In the genomic region with DNA sequence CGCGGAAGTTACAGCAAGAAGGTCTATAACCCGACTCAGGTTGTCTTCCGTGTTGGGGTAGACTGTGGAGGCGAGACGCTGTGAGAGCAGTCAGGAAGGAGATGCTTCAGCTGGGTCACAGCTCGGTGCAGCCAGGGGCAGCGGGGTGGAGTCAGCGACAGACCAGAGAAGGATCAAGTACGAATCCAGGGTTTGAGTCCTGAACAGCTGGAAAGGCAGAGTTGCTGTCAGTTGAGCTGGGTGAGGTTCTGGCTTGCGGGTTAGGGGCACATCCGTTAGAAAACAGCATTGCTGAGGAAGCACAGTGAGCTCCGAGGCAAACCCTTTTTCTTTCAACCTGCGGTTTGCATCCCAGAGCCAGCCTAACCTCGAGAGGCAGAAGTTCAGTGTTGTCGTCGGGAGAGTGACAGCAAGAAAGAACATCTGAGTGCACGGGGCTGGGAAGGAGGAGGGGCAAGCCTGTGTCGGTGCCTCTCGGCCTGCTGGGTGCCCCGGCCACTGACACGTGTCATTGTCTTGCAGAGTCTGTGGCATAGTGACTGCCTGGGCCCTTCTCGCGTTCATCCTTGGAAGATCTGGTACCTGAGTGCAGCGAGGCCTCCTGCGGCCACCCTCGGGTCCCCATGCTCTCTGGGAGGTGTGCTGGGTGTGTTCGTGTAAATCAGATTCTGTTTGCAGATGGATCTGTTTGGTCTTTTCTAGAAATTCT, we compare ENCODE assay signal across 8 cellular contexts. TPM values are rescaled to one million over a fixed set of nuclear protein-coding genes. Genes with fewer than 3 reads are reported as not detected.
DNase-seq lines count a peak whose midpoint lies in the region; ATAC-seq, FAIRE-seq and TF ChIP-seq lines count a peak whose summit lies in the region.

No MANE protein-coding gene starts in this region.

- CTCF ChIA-PET in HepG2 (lab: Yijun Ruan, JAX; ENCODE audit: low intra/inter-chr PET ratio, low total read pairs): no interaction called here

- peak overlapping the region; percentile 79 for H3K4me2 ChIP-seq in HepG2 (ENCODE audit: low read depth, low read length)

- H3K27me3 ChIP-seq in WERI-Rb-1 (ENCODE audit: insufficient read depth, low read depth, severe bottlenecking) (no peaks in the 10 kb centered on the region), HepG2 (ENCODE audit: control insufficient read depth in 1 of 2, insufficient read depth in 2 of 2, low read length in 2 of 2) (peaks cover 16 to 73% of the 10 kb centered on the region in 2 experiments)

- H3K9me3 Mint-ChIP-seq in CD14-positive monocyte: peaks cover 0 to 5% (median 2%) of the 10 kb centered on the region in 7 donors

- no peak for TF ChIP-seq POLR2A in HepG2 (IDR thresholded peaks at IDR 0.05; ENCODE audit: insufficient read depth in 1 of 2, low read depth in 2 of 2, low read length in 2 of 2)

- no peak for TF ChIP-seq RAD21 in HepG2 (CRISPR knock-in tag; IDR thresholded peaks at IDR 0.05)

- H3K27ac ChIP-seq in WERI-Rb-1: no peak overlapping the region
- H3K27ac ChIP-seq in HepG2 (ENCODE audit: extremely low read length, insufficient read depth, low read length): no peak overlapping the region

- DNase-seq in CD14-positive monocyte (ENCODE audit: low spot score) (no peak), WERI-Rb-1 (peak; percentile 19), HepG2 (ENCODE audit: low spot score) (no peak), cerebellum (ENCODE audit: low spot score) (no peak), cerebellar cortex (ENCODE audit: low spot score) (no peak), HT-29 (ENCODE audit: low spot score) (no peak)

- no peak overlapping the region for H3K4me3 ChIP-seq in WERI-Rb-1 (ENCODE audit: low read depth, low read length)
- H3K4me3 ChIP-seq in HepG2 (replicated peaks in 1 of 3; ENCODE audit: insufficient read depth in 1 of 3, low read depth in 2 of 3, low read length in 3 of 3): peak overlapping the region in 2 of 3 experiments; percentile 17 to 65; a peak in 3 of 6 replicates

- peaks cover 26% of the 10 kb centered on the region for H3K4me1 ChIP-seq in HepG2 (ENCODE audit: insufficient read depth, low read length)

- no peak for TF ChIP-seq CTCF in CD14-positive monocyte (IDR thresholded peaks at IDR 0.05)
- no peak for TF ChIP-seq CTCF in WERI-Rb-1 (IDR thresholded peaks at IDR 0.05; ENCODE audit: low read depth, low read length)
- 0 out of 2 replicates have a peak, but pooled peaks have one; percentile 2 for TF ChIP-seq CTCF in HepG2 (CRISPR knock-in tag; IDR thresholded peaks at IDR 0.05)

- H3K79me2 ChIP-seq in HepG2 (ENCODE audit: insufficient read depth, low read length): no peaks in the 10 kb centered on the region

- H3K4me3 Mint-ChIP-seq in CD14-positive monocyte: peak overlapping the region; percentile 66 to 86

- peak; percentile 56 for ATAC-seq in HG02678 (IDR thresholded peaks at IDR 0.05; ENCODE audit: unreplicated experiment)
- peak; percentile 66 for ATAC-seq in HepG2
- no peak for ATAC-seq in HG03571 (IDR thresholded peaks at IDR 0.05; ENCODE audit: unreplicated experiment)

- peaks cover 6 to 11% (median 9%) of the 10 kb centered on the region in 3 donors for H3K27me3 Mint-ChIP-seq in CD14-positive monocyte (ENCODE audit: low read depth in 3 of 3)

- H4K20me1 ChIP-seq in HepG2 (ENCODE audit: insufficient read depth, low read length): no peaks in the 10 kb centered on the region

- no peak overlapping the region for H2AFZ ChIP-seq in HepG2 (ENCODE audit: low read length)

- no peak overlapping the region for H3K9ac ChIP-seq in HepG2 (ENCODE audit: insufficient read depth, low read depth, low read length)

- peak; percentile 8 for FAIRE-seq in HepG2 (lab: Jason Lieb, UNC)

- peaks cover 24% of the 10 kb centered on the region for H3K4me1 Mint-ChIP-seq in CD14-positive monocyte

- no peaks in the 10 kb centered on the region for H3K9me3 ChIP-seq in WERI-Rb-1 (ENCODE audit: severe bottlenecking)
- no peaks in the 10 kb centered on the region for H3K9me3 ChIP-seq in HepG2 (ENCODE audit: low read length)

- H3K27ac Mint-ChIP-seq in CD14-positive monocyte: peak overlapping the region in 6 of 7 donors; percentile 14 to 80 (median 55)

- no peaks in the 10 kb centered on the region for H3K36me3 ChIP-seq in WERI-Rb-1
- H3K36me3 ChIP-seq in HepG2 (replicated peaks in 1 of 2; ENCODE audit: control insufficient read depth in 1 of 2, insufficient read depth in 2 of 2, low read length in 2 of 2): no peaks in the 10 kb centered on the region

- 6% methylated on average over 28 of the region's 28 CpGs for WGBS in HepG2 (ENCODE audit: low lambda C conversion rate)

- H3K36me3 Mint-ChIP-seq in CD14-positive monocyte: no peaks in the 10 kb centered on the region

- no peak for TF ChIP-seq EP300 in HepG2 (IDR thresholded peaks at IDR 0.05; ENCODE audit: low read depth in 2 of 2, low read length in 2 of 2)
- no peak for TF ChIP-seq EP300 in HepG2 (CRISPR knock-in tag; IDR thresholded peaks at IDR 0.05; ENCODE audit: borderline replicate concordance)

- in situ Hi-C loops in HepG2 (cut with HindIII; ENCODE audit: extremely low pct_ligation_motif_present, low pct_unique_long_range_greater_than_20kb): no loop called here

- POLR2A ChIA-PET in HepG2 (lab: Yijun Ruan, JAX): interaction anchor here (0.7 to 1.3 kb wide), 2 partner anchors 30 to 57 kb away, joined by 3 to 5 read pairs; a partner anchor contains a TSS

- no TSS peak for BruUV-seq in HepG2 (replicated peaks; lab: Mats Ljungman, UMichigan)

- intact Hi-C loops in CD14-positive monocyte (cut with micrococcal nuclease): no loop called here
- intact Hi-C loops in HepG2 (cut with micrococcal nuclease; ENCODE audit: unreplicated experiment): no loop called here

RNA-seq across cellular contexts. Expression of a gene that starts 20.0 kb away (rescaled TPM):
- not detected for polyA plus RNA-seq in CD14-positive monocyte
- total RNA-seq in HepG2 (2016; rRNA removed; fragmentation: Illumina TruSeq; extraction: Trizol): not detected in 2 replicates
- not detected in 2 replicates for total RNA-seq in HepG2 (2016; cell fraction: cytosol; rRNA removed; fragmentation: Illumina TruSeq; extraction: Trizol; ENCODE audit: low read depth)
- not detected in 2 replicates for total RNA-seq in HepG2 (2016; cell fraction: insoluble cytoplasmic fraction; rRNA removed; fragmentation: Illumina TruSeq; extraction: Trizol)
- not detected in 2 replicates for total RNA-seq in HepG2 (2016; cell fraction: membrane; rRNA removed; fragmentation: Illumina TruSeq; extraction: Trizol)
- total RNA-seq in HepG2 (2016; cell fraction: nucleus; rRNA removed; fragmentation: Illumina TruSeq; extraction: Trizol): not detected in 2 replicates
- polyA plus RNA-seq in HepG2 (2011; rRNA removed): 0.04 TPM in 1 of 2 replicates, not detected in the other
- not detected in 2 replicates for polyA plus RNA-seq in HepG2 (2011; cell fraction: cytosol; rRNA removed)
- 0.07 TPM in 1 of 2 replicates, not detected in the other for polyA plus RNA-seq in HepG2 (2011; cell fraction: nucleus; rRNA removed)
- not detected in 2 replicates for polyA plus RNA-seq in HepG2 (2012)
- polyA plus RNA-seq in HepG2 (2016; cell fraction: cytosol; fragmentation: Illumina TruSeq; extraction: Trizol; ENCODE audit: low read depth): 0.07 TPM in 1 of 2 replicates, not detected in the other
- polyA plus RNA-seq in HepG2 (2016; cell fraction: insoluble cytoplasmic fraction; fragmentation: Illumina TruSeq; extraction: Trizol; ENCODE audit: low read depth): not detected in 2 replicates
- not detected in 2 replicates for polyA plus RNA-seq in HepG2 (2016; cell fraction: membrane; fragmentation: Illumina TruSeq; extraction: Trizol; ENCODE audit: low read depth)
- not detected in 2 replicates for polyA plus RNA-seq in HepG2 (2016; cell fraction: nucleus; fragmentation: Illumina TruSeq; extraction: Trizol; ENCODE audit: insufficient read depth, low read depth)
- polyA minus RNA-seq in HepG2 (2011; rRNA and poly(A)+ RNA removed; ENCODE audit: low replicate concordance): not detected in 2 replicates
- not detected in 2 replicates for polyA minus RNA-seq in HepG2 (2011; cell fraction: cytosol; rRNA and poly(A)+ RNA removed)
- polyA minus RNA-seq in HepG2 (2011; cell fraction: nucleus; rRNA and poly(A)+ RNA removed): not detected in 2 replicates
- not detected for total RNA-seq in cerebellum
- total RNA-seq in HT-29 (2014; rRNA removed; shearing (Covaris generic)): not detected in 2 replicates

RNA-seq across cellular contexts. Expression of a gene that starts 29.8 kb away (rescaled TPM):
- polyA plus RNA-seq in CD14-positive monocyte (10 to 100 TPM; 74.1 to 88.2 TPM), HepG2 (2011; rRNA removed) (74.2 and 85.6 TPM in 2 replicates)
- total RNA-seq in HepG2 (2016; rRNA removed; fragmentation: Illumina TruSeq; extraction: Trizol) (176 and 241 TPM in 2 replicates), cerebellum (30.2 TPM)
- total RNA-seq in HepG2 (2016; cell fraction: cytosol; rRNA removed; fragmentation: Illumina TruSeq; extraction: Trizol; ENCODE audit: low read depth): 87.3 and 95.0 TPM in 2 replicates
- 183 and 249 TPM in 2 replicates for total RNA-seq in HepG2 (2016; cell fraction: insoluble cytoplasmic fraction; rRNA removed; fragmentation: Illumina TruSeq; extraction: Trizol)
- 132 TPM in 2 replicates for total RNA-seq in HepG2 (2016; cell fraction: membrane; rRNA removed; fragmentation: Illumina TruSeq; extraction: Trizol)
- 62.7 and 70.4 TPM in 2 replicates for total RNA-seq in HepG2 (2016; cell fraction: nucleus; rRNA removed; fragmentation: Illumina TruSeq; extraction: Trizol)
- 65.6 and 79.0 TPM in 2 replicates for polyA plus RNA-seq in HepG2 (2011; cell fraction: cytosol; rRNA removed)
- polyA plus RNA-seq in HepG2 (2011; cell fraction: nucleus; rRNA removed): 20.8 and 28.8 TPM in 2 replicates
- polyA plus RNA-seq in HepG2 (2012): 63.5 and 72.2 TPM in 2 replicates
- 85.1 and 96.0 TPM in 2 replicates for polyA plus RNA-seq in HepG2 (2016; cell fraction: cytosol; fragmentation: Illumina TruSeq; extraction: Trizol; ENCODE audit: low read depth)
- polyA plus RNA-seq in HepG2 (2016; cell fraction: insoluble cytoplasmic fraction; fragmentation: Illumina TruSeq; extraction: Trizol; ENCODE audit: low read depth): 291 and 300 TPM in 2 replicates
- 120 and 134 TPM in 2 replicates for polyA plus RNA-seq in HepG2 (2016; cell fraction: membrane; fragmentation: Illumina TruSeq; extraction: Trizol; ENCODE audit: low read depth)
- 124 and 125 TPM in 2 replicates for polyA plus RNA-seq in HepG2 (2016; cell fraction: nucleus; fragmentation: Illumina TruSeq; extraction: Trizol; ENCODE audit: insufficient read depth, low read depth)
- polyA minus RNA-seq in HepG2 (2011; rRNA and poly(A)+ RNA removed; ENCODE audit: low replicate concordance): 34.2 and 40.9 TPM in 2 replicates
- polyA minus RNA-seq in HepG2 (2011; cell fraction: cytosol; rRNA and poly(A)+ RNA removed): 21.3 and 22.0 TPM in 2 replicates
- 17.4 and 18.3 TPM in 2 replicates for polyA minus RNA-seq in HepG2 (2011; cell fraction: nucleus; rRNA and poly(A)+ RNA removed)
- total RNA-seq in HT-29 (2014; rRNA removed; shearing (Covaris generic)): 98.4 and 101 TPM in 2 replicates

RNA-seq across cellular contexts. Expression of a gene that starts 30.7 kb away (rescaled TPM):
- polyA plus RNA-seq in CD14-positive monocyte (10 to 100 TPM; 44.5 to 69.3 TPM), HepG2 (2011; rRNA removed) (102 and 116 TPM in 2 replicates)
- total RNA-seq in HepG2 (2016; rRNA removed; fragmentation: Illumina TruSeq; extraction: Trizol) (553 and 677 TPM in 2 replicates), cerebellum (169 TPM)
- total RNA-seq in HepG2 (2016; cell fraction: cytosol; rRNA removed; fragmentation: Illumina TruSeq; extraction: Trizol; ENCODE audit: low read depth): 167 and 195 TPM in 2 replicates
- 558 and 662 TPM in 2 replicates for total RNA-seq in HepG2 (2016; cell fraction: insoluble cytoplasmic fraction; rRNA removed; fragmentation: Illumina TruSeq; extraction: Trizol)
- total RNA-seq in HepG2 (2016; cell fraction: membrane; rRNA removed; fragmentation: Illumina TruSeq; extraction: Trizol): 368 and 445 TPM in 2 replicates
- total RNA-seq in HepG2 (2016; cell fraction: nucleus; rRNA removed; fragmentation: Illumina TruSeq; extraction: Trizol): 262 and 285 TPM in 2 replicates
- 99.2 and 105 TPM in 2 replicates for polyA plus RNA-seq in HepG2 (2011; cell fraction: cytosol; rRNA removed)
- polyA plus RNA-seq in HepG2 (2011; cell fraction: nucleus; rRNA removed): 138 and 159 TPM in 2 replicates
- polyA plus RNA-seq in HepG2 (2012): 242 and 252 TPM in 2 replicates
- 157 and 173 TPM in 2 replicates for polyA plus RNA-seq in HepG2 (2016; cell fraction: cytosol; fragmentation: Illumina TruSeq; extraction: Trizol; ENCODE audit: low read depth)
- 584 and 596 TPM in 2 replicates for polyA plus RNA-seq in HepG2 (2016; cell fraction: insoluble cytoplasmic fraction; fragmentation: Illumina TruSeq; extraction: Trizol; ENCODE audit: low read depth)
- polyA plus RNA-seq in HepG2 (2016; cell fraction: membrane; fragmentation: Illumina TruSeq; extraction: Trizol; ENCODE audit: low read depth): 236 and 293 TPM in 2 replicates
- polyA plus RNA-seq in HepG2 (2016; cell fraction: nucleus; fragmentation: Illumina TruSeq; extraction: Trizol; ENCODE audit: insufficient read depth, low read depth): 406 and 459 TPM in 2 replicates
- 138 and 285 TPM in 2 replicates for polyA minus RNA-seq in HepG2 (2011; rRNA and poly(A)+ RNA removed; ENCODE audit: low replicate concordance)
- 242 and 244 TPM in 2 replicates for polyA minus RNA-seq in HepG2 (2011; cell fraction: cytosol; rRNA and poly(A)+ RNA removed)
- polyA minus RNA-seq in HepG2 (2011; cell fraction: nucleus; rRNA and poly(A)+ RNA removed): 245 and 282 TPM in 2 replicates
- total RNA-seq in HT-29 (2014; rRNA removed; shearing (Covaris generic)): 382 and 401 TPM in 2 replicates

RNA-seq across cellular contexts. Expression of a gene that starts 58.2 kb away (rescaled TPM):
- polyA plus RNA-seq in CD14-positive monocyte (10 to 100 TPM; 19.5 to 24.4 TPM), HepG2 (2011; rRNA removed) (121 and 132 TPM in 2 replicates)
- total RNA-seq in HepG2 (2016; rRNA removed; fragmentation: Illumina TruSeq; extraction: Trizol) (534 and 775 TPM in 2 replicates), cerebellum (28.2 TPM)
- 162 and 165 TPM in 2 replicates for total RNA-seq in HepG2 (2016; cell fraction: cytosol; rRNA removed; fragmentation: Illumina TruSeq; extraction: Trizol; ENCODE audit: low read depth)
- 542 and 812 TPM in 2 replicates for total RNA-seq in HepG2 (2016; cell fraction: insoluble cytoplasmic fraction; rRNA removed; fragmentation: Illumina TruSeq; extraction: Trizol)
- 231 and 232 TPM in 2 replicates for total RNA-seq in HepG2 (2016; cell fraction: membrane; rRNA removed; fragmentation: Illumina TruSeq; extraction: Trizol)
- total RNA-seq in HepG2 (2016; cell fraction: nucleus; rRNA removed; fragmentation: Illumina TruSeq; extraction: Trizol): 200 and 223 TPM in 2 replicates
- polyA plus RNA-seq in HepG2 (2011; cell fraction: cytosol; rRNA removed): 62.8 and 103 TPM in 2 replicates
- polyA plus RNA-seq in HepG2 (2011; cell fraction: nucleus; rRNA removed): 28.1 and 44.2 TPM in 2 replicates
- polyA plus RNA-seq in HepG2 (2012): 172 and 185 TPM in 2 replicates
- polyA plus RNA-seq in HepG2 (2016; cell fraction: cytosol; fragmentation: Illumina TruSeq; extraction: Trizol; ENCODE audit: low read depth): 142 and 156 TPM in 2 replicates
- polyA plus RNA-seq in HepG2 (2016; cell fraction: insoluble cytoplasmic fraction; fragmentation: Illumina TruSeq; extraction: Trizol; ENCODE audit: low read depth): 580 and 631 TPM in 2 replicates
- 160 and 171 TPM in 2 replicates for polyA plus RNA-seq in HepG2 (2016; cell fraction: membrane; fragmentation: Illumina TruSeq; extraction: Trizol; ENCODE audit: low read depth)
- polyA plus RNA-seq in HepG2 (2016; cell fraction: nucleus; fragmentation: Illumina TruSeq; extraction: Trizol; ENCODE audit: insufficient read depth, low read depth): 219 and 233 TPM in 2 replicates
- 52.5 and 89.6 TPM in 2 replicates for polyA minus RNA-seq in HepG2 (2011; rRNA and poly(A)+ RNA removed; ENCODE audit: low replicate concordance)
- polyA minus RNA-seq in HepG2 (2011; cell fraction: cytosol; rRNA and poly(A)+ RNA removed): 46.9 and 65.1 TPM in 2 replicates
- 46.6 and 77.2 TPM in 2 replicates for polyA minus RNA-seq in HepG2 (2011; cell fraction: nucleus; rRNA and poly(A)+ RNA removed)
- total RNA-seq in HT-29 (2014; rRNA removed; shearing (Covaris generic)): 60.2 and 70.4 TPM in 2 replicates
